Comparison of ENCODE assay signal across 25 cellular contexts in the genomic region with DNA sequence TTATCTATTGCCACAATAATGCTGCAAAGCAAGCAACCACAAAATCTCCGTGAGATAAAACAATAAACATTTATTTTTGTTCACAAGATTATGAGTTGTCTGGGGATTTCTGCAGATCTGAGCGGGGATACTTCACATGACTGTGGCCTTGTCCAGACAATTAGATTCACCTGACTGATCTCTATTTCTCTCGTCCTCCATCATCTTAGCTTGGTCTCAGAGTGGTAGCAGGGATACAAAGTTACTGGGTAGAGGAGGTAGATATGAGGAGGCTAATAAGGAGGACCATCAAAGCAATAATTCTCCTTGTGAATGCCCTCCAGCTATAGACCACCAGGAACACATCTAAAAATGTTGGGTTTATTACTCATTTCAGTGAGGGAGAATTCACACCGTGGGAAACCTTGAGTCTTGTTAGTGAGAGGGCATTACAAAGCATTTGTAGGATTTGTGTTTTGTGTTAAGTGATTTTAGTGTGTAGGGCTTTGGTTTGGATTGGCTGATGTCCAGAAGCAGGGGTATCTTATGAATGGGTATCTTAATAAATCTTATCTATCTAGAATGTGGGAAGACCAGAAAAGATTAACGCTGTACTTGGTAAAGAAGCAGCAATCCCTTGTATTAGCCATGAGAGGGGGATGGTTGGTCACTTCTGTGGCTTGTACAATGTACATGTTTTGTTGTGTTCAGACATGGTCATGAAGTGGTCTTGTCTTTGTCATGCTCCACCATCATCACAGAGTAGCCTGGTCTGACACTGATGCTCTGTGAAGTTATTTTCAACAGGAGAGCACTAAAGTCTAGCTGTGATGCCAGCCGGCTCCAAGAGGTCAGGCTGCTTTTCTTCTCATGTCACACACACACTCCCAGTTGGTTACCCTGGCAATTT.
DNase-seq lines count a peak whose midpoint lies in the region; ATAC-seq, FAIRE-seq and TF ChIP-seq lines count a peak whose summit lies in the region.
"Had no signal": no experiment of that assay in that cellular context is flagged by ENCODE, and none has a peak within 500 bp of the region (broad histone marks: within the 10 kb centered on the region; RNA-seq: fewer than 3 reads in every experiment).

No MANE protein-coding gene starts in this region.

- H3K4me1 ChIP-seq in foreskin keratinocyte = no peaks in the 10 kb centered on the region
- H3K4me1 ChIP-seq: left ventricle myocardium inferior, vagina had no signal

- no peak overlapping the region for H3K4me3 ChIP-seq in WERI-Rb-1 (ENCODE audit: low read depth, low read length)
- H3K4me3 ChIP-seq: HAP-1, K562, left ventricle myocardium inferior, MG63, SK-N-MC, vagina had no signal

- DNase-seq in NCI-H1092 treated with DMSO at 0.1 percent for 48 hours (lab: John Stamatoyannopoulos, UW) = peak; percentile 28
- DNase-seq in NCI-H1092 (lab: John Stamatoyannopoulos, UW) = no peak
- no peak for DNase-seq in GM19239 (ENCODE audit: insufficient read length, low spot score)
- DNase-seq in WERI-Rb-1 = no peak
- no peak for DNase-seq in foreskin keratinocyte
- no peak for DNase-seq in H4 (ENCODE audit: low spot score)
- DNase-seq: activated CD4-positive, alpha-beta T cell treated with anti-CD3 and anti-CD28 coated beads for 1 hour; activated CD8-positive, alpha-beta T cell treated with anti-CD3 and anti-CD28 coated beads for 36 hours; aorta; Calu3; left ventricle myocardium inferior; MG63; naive B cell; NCI-H1436; NCI-H526; RPMI8226; stimulated activated naive CD4-positive, alpha-beta T cell treated with Interleukin-2 at 50 U/mL for 16 hours had no signal

- 0 out of 2 replicates have a peak, but pooled peaks have one; percentile 18 for TF ChIP-seq CTCF in WERI-Rb-1 (IDR thresholded peaks at IDR 0.05; ENCODE audit: low read depth, low read length)
- peak; percentile 15 for TF ChIP-seq CTCF in foreskin keratinocyte (conservative IDR thresholded peaks at IDR 0.05)

- FAIRE-seq in GM19239 (lab: Jason Lieb, UNC) = peak; percentile 28
- FAIRE-seq: K562, TTC549 had no signal

- ATAC-seq in foreskin keratinocyte (no peak), HG02938 (IDR thresholded peaks at IDR 0.05; ENCODE audit: unreplicated experiment) (no peak), GM21515 (IDR thresholded peaks at IDR 0.05; ENCODE audit: unreplicated experiment) (no peak)
- ATAC-seq: activated CD8-positive, alpha-beta T cell treated with anti-CD3 and anti-CD28 coated beads for 36 hours; K562 had no signal

- no peak overlapping the region for H3K27ac ChIP-seq in WERI-Rb-1
- no peak overlapping the region for H3K27ac ChIP-seq in foreskin keratinocyte
- H3K27ac ChIP-seq: 22Rv1, left ventricle myocardium inferior, SK-N-MC, vagina had no signal

- H3K27me3 ChIP-seq in WERI-Rb-1 (ENCODE audit: insufficient read depth, low read depth, severe bottlenecking) (no peaks in the 10 kb centered on the region), foreskin keratinocyte (no peaks in the 10 kb centered on the region)
- H3K27me3 ChIP-seq: MG63, vagina had no signal

- no peaks in the 10 kb centered on the region for H3K9me3 ChIP-seq in WERI-Rb-1 (ENCODE audit: severe bottlenecking)
- H3K9me3 ChIP-seq: HAP-1, left ventricle myocardium inferior, MG63, vagina had no signal

- H3K36me3 ChIP-seq in WERI-Rb-1 = no peaks in the 10 kb centered on the region
- H3K36me3 ChIP-seq: HAP-1, left ventricle myocardium inferior, MG63, vagina had no signal
